In genomic region chr12:33265037-33265436, GRCh38 we compare ENCODE assay signal across 21 cellular contexts.
DNase-seq lines count a peak whose midpoint lies in the region; FAIRE-seq and TF ChIP-seq lines count a peak whose summit lies in the region.
"Had no signal": no experiment of that assay in that cellular context is flagged by ENCODE, and none has a peak within 500 bp of the region (broad histone marks: within the 10 kb centered on the region; RNA-seq: fewer than 3 reads in every experiment).

No MANE protein-coding gene starts in this region.

- H3K4me3 ChIP-seq in HUES48 (ENCODE audit: low read depth, low read length) (no peak overlapping the region), epithelial cell of esophagus (ENCODE audit: low read length) (no peak overlapping the region), keratinocyte (ENCODE audit: control insufficient read depth in 2 of 3, extremely low read depth in 1 of 3, insufficient read depth in 2 of 3, low read depth in 1 of 3, low read length in 3 of 3) (no peak overlapping the region), trophoblast cell (ENCODE audit: low read depth, low read length) (no peak overlapping the region), lower leg skin (ENCODE audit: low read depth, poor library complexity, severe bottlenecking) (no peak overlapping the region)
- no peak overlapping the region for H3K4me3 ChIP-seq in CD4-positive, alpha-beta memory T cell (ENCODE audit: low read length in 2 of 2)
- H3K4me3 ChIP-seq: K562, SJSA1 had no signal

- H3K27ac ChIP-seq in HUES48 (ENCODE audit: low read depth, low read length) (peak overlapping the region; percentile 34), keratinocyte (ENCODE audit: control insufficient read depth, insufficient read depth, low read length) (no peak overlapping the region), trophoblast cell (ENCODE audit: low read depth, low read length) (peak overlapping the region; percentile 22)
- H3K27ac ChIP-seq in CD4-positive, alpha-beta memory T cell (ENCODE audit: low read depth, low read length): no peak overlapping the region
- H3K27ac ChIP-seq: SJSA1 had no signal

- H2AFZ ChIP-seq in keratinocyte (ENCODE audit: control insufficient read depth, low read length) (no peak overlapping the region), trophoblast cell (ENCODE audit: insufficient read depth, low read length, poor library complexity) (no peak overlapping the region)

- H3K36me3 Mint-ChIP-seq in CD4-positive, alpha-beta memory T cell: no peaks in the 10 kb centered on the region

- TF ChIP-seq POLR2A in lower leg skin (IDR thresholded peaks at IDR 0.05): no peak

- TF ChIP-seq CTCF in epithelial cell of esophagus (IDR thresholded peaks at IDR 0.05; ENCODE audit: insufficient read depth, low read depth, low read length, missing control alignments) (no peak), keratinocyte (optimal IDR thresholded peaks at IDR 0.05 in 1 of 3, IDR thresholded peaks at IDR 0.05 in 1 of 3, conservative IDR thresholded peaks at IDR 0.05 in 1 of 3; ENCODE audit: extremely low read depth in 1 of 3, insufficient read depth in 2 of 3, low read length in 3 of 3) (no peak), lower leg skin (IDR thresholded peaks at IDR 0.05) (no peak)

- H3K4ac ChIP-seq in trophoblast cell (ENCODE audit: low read depth, low read length): no peak overlapping the region

- H4K12ac ChIP-seq in trophoblast cell (ENCODE audit: low read depth, low read length): no peak overlapping the region

- POLR2A ChIA-PET in CD4-positive, alpha-beta memory T cell (lab: Charles Lee; ENCODE audit: partially characterized antibody): no interaction called here

- H3K4me1 ChIP-seq in HUES48 (ENCODE audit: control insufficient read depth, insufficient read depth, low read length) (no peaks in the 10 kb centered on the region), keratinocyte (ENCODE audit: control insufficient read depth, extremely low read depth, insufficient read depth, low read length) (no peaks in the 10 kb centered on the region), trophoblast cell (ENCODE audit: control insufficient read depth in 1 of 2, insufficient read depth in 2 of 2, low read length in 2 of 2) (peaks cover 0 to 2% of the 10 kb centered on the region in 2 experiments)
- H3K4me1 ChIP-seq in CD4-positive, alpha-beta memory T cell (ENCODE audit: insufficient read depth, low read length): no peaks in the 10 kb centered on the region
- H3K4me1 ChIP-seq: SJSA1 had no signal

- H3K18ac ChIP-seq in trophoblast cell (ENCODE audit: low read length): no peak overlapping the region

- no peak overlapping the region for H3K14ac ChIP-seq in trophoblast cell (ENCODE audit: low read length)

- no peak overlapping the region for H2BK120ac ChIP-seq in trophoblast cell (ENCODE audit: insufficient read depth, low read length, poor library complexity)

- intact Hi-C loops in CD4-positive, alpha-beta memory T cell (cut with micrococcal nuclease): no loop called here
- intact Hi-C loops in lower leg skin (cut with DNase I; ENCODE audit: low total_unique reads): no loop called here

- no peaks in the 10 kb centered on the region for H3K36me3 ChIP-seq in HUES48 (ENCODE audit: control insufficient read depth, insufficient read depth, low read length)
- H3K36me3 ChIP-seq in keratinocyte (ENCODE audit: control insufficient read depth in 2 of 2, extremely low read depth in 1 of 2, insufficient read depth in 2 of 2, low read length in 2 of 2): no peaks in the 10 kb centered on the region
- no peaks in the 10 kb centered on the region for H3K36me3 ChIP-seq in trophoblast cell (ENCODE audit: control insufficient read depth in 1 of 2, insufficient read depth in 2 of 2, low read length in 2 of 2)
- H3K36me3 ChIP-seq in CD4-positive, alpha-beta memory T cell (ENCODE audit: insufficient read depth, low read length): no peaks in the 10 kb centered on the region
- H3K36me3 ChIP-seq: SJSA1 had no signal

- no peak overlapping the region for H2BK5ac ChIP-seq in trophoblast cell (ENCODE audit: low read depth, low read length, poor library complexity)

- no peak overlapping the region for H4K8ac ChIP-seq in trophoblast cell (ENCODE audit: low read depth, low read length)

- dilution Hi-C loops in keratinocyte (cut with MboI; ENCODE audit: extremely low pct_ligation_motif_present, low sequenced_read_pairs): no loop called here

- no peak overlapping the region for H4K91ac ChIP-seq in trophoblast cell (ENCODE audit: low read depth, low read length)

- no peak overlapping the region for H3K9ac ChIP-seq in HUES48 (ENCODE audit: low read depth, low read length)
- no peak overlapping the region for H3K9ac ChIP-seq in keratinocyte (ENCODE audit: control insufficient read depth, extremely low read depth, insufficient read depth, low read length)
- no peak overlapping the region for H3K9ac ChIP-seq in trophoblast cell (ENCODE audit: low read length)

- H3K4me3 Mint-ChIP-seq in CD4-positive, alpha-beta memory T cell: no peak overlapping the region

- H3K9me1 ChIP-seq in keratinocyte (ENCODE audit: control insufficient read depth, extremely low read depth, insufficient read depth, low read length): no peaks in the 10 kb centered on the region

- no peak overlapping the region for H3K23ac ChIP-seq in trophoblast cell (ENCODE audit: low read length)

- peaks cover 11% of the 10 kb centered on the region for H3K79me1 ChIP-seq in trophoblast cell (ENCODE audit: low read length)

- FAIRE-seq in keratinocyte (lab: Jason Lieb, UNC): peak; percentile 75
- FAIRE-seq: K562 had no signal

- H3K4me2 ChIP-seq in keratinocyte (ENCODE audit: control insufficient read depth, extremely low read depth, insufficient read depth, low read depth, low read length) (no peak overlapping the region), trophoblast cell (ENCODE audit: low read length) (no peak overlapping the region)

- no peak overlapping the region for H2AK5ac ChIP-seq in trophoblast cell (ENCODE audit: low read length)

- H4K20me1 ChIP-seq in keratinocyte (ENCODE audit: control insufficient read depth, extremely low read depth, insufficient read depth, low read length): no peaks in the 10 kb centered on the region

- no peak overlapping the region for H2BK12ac ChIP-seq in trophoblast cell (ENCODE audit: low read length)

- no peaks in the 10 kb centered on the region for H3K9me3 ChIP-seq in HUES48 (ENCODE audit: control insufficient read depth, insufficient read depth, low read length)
- H3K9me3 ChIP-seq in keratinocyte (ENCODE audit: control insufficient read depth, low read depth, low read length): no peaks in the 10 kb centered on the region
- H3K9me3 ChIP-seq in trophoblast cell (ENCODE audit: insufficient read depth, low read depth, low read length): no peaks in the 10 kb centered on the region
- H3K9me3 ChIP-seq in CD4-positive, alpha-beta memory T cell (ENCODE audit: control insufficient read depth in 1 of 2, low read length in 2 of 2): no peaks in the 10 kb centered on the region
- H3K9me3 ChIP-seq: SJSA1 had no signal

- H3K27me3 Mint-ChIP-seq in CD4-positive, alpha-beta memory T cell: peaks cover 0 to 1% of the 10 kb centered on the region in 2 donors

- H3K9me3 Mint-ChIP-seq in CD4-positive, alpha-beta memory T cell: peaks cover 0 to 8% (median under 1%) of the 10 kb centered on the region in 8 donors

- H3K79me2 ChIP-seq in keratinocyte (ENCODE audit: control insufficient read depth, insufficient read depth, low read length): no peaks in the 10 kb centered on the region
- H3K79me2 ChIP-seq in trophoblast cell (ENCODE audit: control insufficient read depth, insufficient read depth, low read length, poor library complexity): no peaks in the 10 kb centered on the region

- peak; percentile 45 for DNase-seq in epithelial cell of esophagus (ENCODE audit: low read depth)
- DNase-seq in keratinocyte (ENCODE audit: low read depth, low spot score): no peak
- no peak for DNase-seq in trophoblast cell
- no peak for DNase-seq in CD4-positive, alpha-beta memory T cell
- DNase-seq in activated gamma-delta T cell (lab: John Stamatoyannopoulos, UW): no peak
- no peak for DNase-seq in lower leg skin (ENCODE audit: low spot score in 2 of 2)
- DNase-seq: DMS153; DND-41; H7; NCI-H1105 treated with DMSO at 0.1 percent for 48 hours; NCI-H146; NCI-H1930; NCI-H446; NCI-H524 treated with DMSO at 0.1 percent for 48 hours; NCI-H82; NK-92 treated with Interleukin-12 subunit alpha and Interleukin-12 subunit beta, amount 100 ng/mL, for 24 hours; Right ventricle myocardium superior; RPMI8226 had no signal

- CTCF ChIA-PET in CD4-positive, alpha-beta memory T cell (lab: Charles Lee; ENCODE audit: partially characterized antibody): no interaction called here

- H3K27ac Mint-ChIP-seq in CD4-positive, alpha-beta memory T cell: no peak overlapping the region

- H3K27me3 ChIP-seq in HUES48 (ENCODE audit: control insufficient read depth, insufficient read depth, low read length): no peaks in the 10 kb centered on the region
- no peaks in the 10 kb centered on the region for H3K27me3 ChIP-seq in keratinocyte (ENCODE audit: control insufficient read depth, extremely low read depth, insufficient read depth, low read length)
- no peaks in the 10 kb centered on the region for H3K27me3 ChIP-seq in trophoblast cell (ENCODE audit: insufficient read depth, low read length)
- H3K27me3 ChIP-seq in CD4-positive, alpha-beta memory T cell (ENCODE audit: insufficient read depth, low read length): no peaks in the 10 kb centered on the region
- H3K27me3 ChIP-seq: SJSA1 had no signal

- no peaks in the 10 kb centered on the region for H3K4me1 Mint-ChIP-seq in CD4-positive, alpha-beta memory T cell

Comparison
In these comparisons a context has a peak if more than half of its experiments do, and no peak if none do; other contexts are left out.
1. H3K27ac ChIP-seq: peak in HUES48 (single experiment) and trophoblast cell (single experiment); none in keratinocyte (single experiment) and CD4-positive, alpha-beta memory T cell (single experiment).